Comparison of ENCODE assay signal across 1 cellular context in the genomic region with DNA sequence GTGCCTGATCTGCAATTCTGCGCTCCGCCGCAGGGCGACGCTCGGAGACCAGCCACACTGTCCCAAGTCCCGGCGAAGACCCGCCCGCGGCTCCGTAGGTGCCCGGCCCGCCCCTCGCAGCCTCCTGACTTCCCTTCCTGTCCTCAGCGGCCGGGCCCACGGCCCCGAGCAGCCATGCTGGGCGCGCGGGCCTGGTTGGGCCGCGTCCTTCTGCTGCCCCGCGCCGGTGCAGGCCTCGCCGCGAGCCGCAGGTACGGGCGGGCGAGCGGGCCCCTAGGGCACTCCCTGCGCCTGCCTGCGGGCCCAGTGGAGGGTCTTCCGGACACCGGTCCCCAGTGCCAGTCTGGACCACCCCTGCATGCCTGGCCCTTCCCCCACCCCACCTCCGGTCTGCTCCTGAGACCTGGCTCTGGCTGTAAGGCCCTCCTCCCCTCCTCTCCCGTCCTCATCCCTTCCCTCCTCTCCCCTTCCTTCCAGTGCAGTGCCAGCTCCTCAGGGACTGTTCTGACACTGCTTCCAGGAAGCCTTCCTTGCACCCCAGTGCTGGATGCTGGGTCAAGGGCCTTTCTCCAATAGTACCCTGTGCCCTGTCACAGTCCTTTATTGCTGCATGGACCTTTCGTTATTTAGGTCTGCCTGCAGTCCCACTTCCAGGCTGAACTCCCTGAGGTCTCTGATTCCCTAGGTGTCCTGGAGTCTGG.
TF ChIP-seq lines count a peak whose summit lies in the region.

A gene (plus strand): TSS at position 140 of the 701 bp plus-strand sequence. CDS start 35 bp downstream, at position 175.

TF ChIP-seq in HEK293, 187 proteins besides CTCF, POLR2A, EP300 and RAD21 (continued from another document and continues in another):
- TF ChIP-seq, protein P1, sequence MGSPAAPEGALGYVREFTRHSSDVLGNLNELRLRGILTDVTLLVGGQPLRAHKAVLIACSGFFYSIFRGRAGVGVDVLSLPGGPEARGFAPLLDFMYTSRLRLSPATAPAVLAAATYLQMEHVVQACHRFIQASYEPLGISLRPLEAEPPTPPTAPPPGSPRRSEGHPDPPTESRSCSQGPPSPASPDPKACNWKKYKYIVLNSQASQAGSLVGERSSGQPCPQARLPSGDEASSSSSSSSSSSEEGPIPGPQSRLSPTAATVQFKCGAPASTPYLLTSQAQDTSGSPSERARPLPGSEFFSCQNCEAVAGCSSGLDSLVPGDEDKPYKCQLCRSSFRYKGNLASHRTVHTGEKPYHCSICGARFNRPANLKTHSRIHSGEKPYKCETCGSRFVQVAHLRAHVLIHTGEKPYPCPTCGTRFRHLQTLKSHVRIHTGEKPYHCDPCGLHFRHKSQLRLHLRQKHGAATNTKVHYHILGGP (tag by site-specific recombination; IDR thresholded peaks at IDR 0.05): no peak
- TF ChIP-seq OVOL3 (tag by site-specific recombination; IDR thresholded peaks at IDR 0.05) (no peak), ZNF707 (tag by site-specific recombination; IDR thresholded peaks at IDR 0.05) (no peak), ZNF404 (tag by site-specific recombination; IDR thresholded peaks at IDR 0.05) (no peak), ZNF223 (tag by site-specific recombination; IDR thresholded peaks at IDR 0.05) (peak; percentile 41; the same call in 1 of the 2 replicates), ZNF558 (tag by site-specific recombination; IDR thresholded peaks at IDR 0.05) (no peak), GLIS1 (tag by site-specific recombination; IDR thresholded peaks at IDR 0.05) (peak; percentile 51), ZNF211 (tag by site-specific recombination; IDR thresholded peaks at IDR 0.05; ENCODE audit: low read depth) (no peak), WT1 (tag by site-specific recombination; IDR thresholded peaks at IDR 0.05) (no peak), ZNF560 (tag by site-specific recombination; IDR thresholded peaks at IDR 0.05; ENCODE audit: borderline replicate concordance) (no peak), ZNF23 (tag by site-specific recombination; IDR thresholded peaks at IDR 0.05; ENCODE audit: borderline replicate concordance) (no peak), GLI2 (tag by site-specific recombination; IDR thresholded peaks at IDR 0.05; ENCODE audit: borderline replicate concordance, low read depth) (no peak), ZNF2 (tag by site-specific recombination; IDR thresholded peaks at IDR 0.05) (no peak), ZNF202 (tag by site-specific recombination; IDR thresholded peaks at IDR 0.05; ENCODE audit: borderline replicate concordance) (no peak), ZNF610 (tag by site-specific recombination; IDR thresholded peaks at IDR 0.05; ENCODE audit: borderline replicate concordance) (no peak), KLF8 (tag by site-specific recombination; IDR thresholded peaks at IDR 0.05) (peak; percentile 68), TRIM28 (IDR thresholded peaks at IDR 0.05; ENCODE audit: borderline replicate concordance, low read length) (no peak), ZNF169 (tag by site-specific recombination; IDR thresholded peaks at IDR 0.05) (no peak), BCL11A (tag by site-specific recombination; IDR thresholded peaks at IDR 0.05; ENCODE audit: low read depth) (0 out of 2 replicates have a peak, but pooled peaks have one; percentile 16), ZNF529 (tag by site-specific recombination; IDR thresholded peaks at IDR 0.05; ENCODE audit: insufficient replicate concordance) (no peak), ZBTB17 (tag by site-specific recombination; IDR thresholded peaks at IDR 0.05) (peak; percentile 7; the same call in 1 of the 2 replicates), PRDM1 (tag by site-specific recombination; IDR thresholded peaks at IDR 0.05) (no peak), HOXA7 (CRISPR knock-in tag; IDR thresholded peaks at IDR 0.05; ENCODE audit: borderline replicate concordance) (no peak), ZNF48 (tag by site-specific recombination; IDR thresholded peaks at IDR 0.05) (no peak), KLF1 (tag by site-specific recombination; IDR thresholded peaks at IDR 0.05) (peak; percentile 61), ZNF133 (tag by site-specific recombination; IDR thresholded peaks at IDR 0.05) (no peak), ZNF416 (tag by site-specific recombination; IDR thresholded peaks at IDR 0.05) (no peak), ZNF335 (tag by site-specific recombination; conservative IDR thresholded peaks at IDR 0.05) (peak; percentile 85), ZNF571 (tag by site-specific recombination; IDR thresholded peaks at IDR 0.05) (no peak), ZNF140 (tag by site-specific recombination; IDR thresholded peaks at IDR 0.05) (no peak), ZNF777 (tag by site-specific recombination; IDR thresholded peaks at IDR 0.05; ENCODE audit: borderline replicate concordance) (no peak), ZNF623 (tag by site-specific recombination; IDR thresholded peaks at IDR 0.05) (no peak), FEZF1 (tag by site-specific recombination; IDR thresholded peaks at IDR 0.05) (no peak)
- TF ChIP-seq, protein P2, sequence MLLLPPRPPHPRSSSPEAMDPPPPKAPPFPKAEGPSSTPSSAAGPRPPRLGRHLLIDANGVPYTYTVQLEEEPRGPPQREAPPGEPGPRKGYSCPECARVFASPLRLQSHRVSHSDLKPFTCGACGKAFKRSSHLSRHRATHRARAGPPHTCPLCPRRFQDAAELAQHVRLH (tag by site-specific recombination; IDR thresholded peaks at IDR 0.05): no peak
- TF ChIP-seq, protein P3, sequence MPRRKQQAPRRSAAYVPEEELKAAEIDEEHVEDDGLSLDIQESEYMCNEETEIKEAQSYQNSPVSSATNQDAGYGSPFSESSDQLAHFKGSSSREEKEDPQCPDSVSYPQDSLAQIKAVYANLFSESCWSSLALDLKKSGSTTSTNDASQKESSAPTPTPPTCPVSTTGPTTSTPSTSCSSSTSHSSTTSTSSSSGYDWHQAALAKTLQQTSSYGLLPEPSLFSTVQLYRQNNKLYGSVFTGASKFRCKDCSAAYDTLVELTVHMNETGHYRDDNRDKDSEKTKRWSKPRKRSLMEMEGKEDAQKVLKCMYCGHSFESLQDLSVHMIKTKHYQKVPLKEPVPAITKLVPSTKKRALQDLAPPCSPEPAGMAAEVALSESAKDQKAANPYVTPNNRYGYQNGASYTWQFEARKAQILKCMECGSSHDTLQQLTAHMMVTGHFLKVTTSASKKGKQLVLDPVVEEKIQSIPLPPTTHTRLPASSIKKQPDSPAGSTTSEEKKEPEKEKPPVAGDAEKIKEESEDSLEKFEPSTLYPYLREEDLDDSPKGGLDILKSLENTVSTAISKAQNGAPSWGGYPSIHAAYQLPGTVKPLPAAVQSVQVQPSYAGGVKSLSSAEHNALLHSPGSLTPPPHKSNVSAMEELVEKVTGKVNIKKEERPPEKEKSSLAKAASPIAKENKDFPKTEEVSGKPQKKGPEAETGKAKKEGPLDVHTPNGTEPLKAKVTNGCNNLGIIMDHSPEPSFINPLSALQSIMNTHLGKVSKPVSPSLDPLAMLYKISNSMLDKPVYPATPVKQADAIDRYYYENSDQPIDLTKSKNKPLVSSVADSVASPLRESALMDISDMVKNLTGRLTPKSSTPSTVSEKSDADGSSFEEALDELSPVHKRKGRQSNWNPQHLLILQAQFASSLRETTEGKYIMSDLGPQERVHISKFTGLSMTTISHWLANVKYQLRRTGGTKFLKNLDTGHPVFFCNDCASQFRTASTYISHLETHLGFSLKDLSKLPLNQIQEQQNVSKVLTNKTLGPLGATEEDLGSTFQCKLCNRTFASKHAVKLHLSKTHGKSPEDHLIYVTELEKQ (tag by site-specific recombination; IDR thresholded peaks at IDR 0.05; ENCODE audit: borderline replicate concordance): no peak
- TF ChIP-seq, protein P4, sequence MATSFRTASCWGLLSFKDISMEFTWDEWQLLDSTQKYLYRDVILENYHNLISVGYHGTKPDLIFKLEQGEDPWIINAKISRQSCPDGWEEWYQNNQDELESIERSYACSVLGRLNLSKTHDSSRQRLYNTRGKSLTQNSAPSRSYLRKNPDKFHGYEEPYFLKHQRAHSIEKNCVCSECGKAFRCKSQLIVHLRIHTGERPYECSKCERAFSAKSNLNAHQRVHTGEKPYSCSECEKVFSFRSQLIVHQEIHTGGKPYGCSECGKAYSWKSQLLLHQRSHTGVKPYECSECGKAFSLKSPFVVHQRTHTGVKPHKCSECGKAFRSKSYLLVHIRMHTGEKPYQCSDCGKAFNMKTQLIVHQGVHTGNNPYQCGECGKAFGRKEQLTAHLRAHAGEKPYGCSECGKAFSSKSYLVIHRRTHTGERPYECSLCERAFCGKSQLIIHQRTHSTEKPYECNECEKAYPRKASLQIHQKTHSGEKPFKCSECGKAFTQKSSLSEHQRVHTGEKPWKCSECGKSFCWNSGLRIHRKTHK (tag by site-specific recombination; IDR thresholded peaks at IDR 0.05): no peak
- TF ChIP-seq, protein P5, sequence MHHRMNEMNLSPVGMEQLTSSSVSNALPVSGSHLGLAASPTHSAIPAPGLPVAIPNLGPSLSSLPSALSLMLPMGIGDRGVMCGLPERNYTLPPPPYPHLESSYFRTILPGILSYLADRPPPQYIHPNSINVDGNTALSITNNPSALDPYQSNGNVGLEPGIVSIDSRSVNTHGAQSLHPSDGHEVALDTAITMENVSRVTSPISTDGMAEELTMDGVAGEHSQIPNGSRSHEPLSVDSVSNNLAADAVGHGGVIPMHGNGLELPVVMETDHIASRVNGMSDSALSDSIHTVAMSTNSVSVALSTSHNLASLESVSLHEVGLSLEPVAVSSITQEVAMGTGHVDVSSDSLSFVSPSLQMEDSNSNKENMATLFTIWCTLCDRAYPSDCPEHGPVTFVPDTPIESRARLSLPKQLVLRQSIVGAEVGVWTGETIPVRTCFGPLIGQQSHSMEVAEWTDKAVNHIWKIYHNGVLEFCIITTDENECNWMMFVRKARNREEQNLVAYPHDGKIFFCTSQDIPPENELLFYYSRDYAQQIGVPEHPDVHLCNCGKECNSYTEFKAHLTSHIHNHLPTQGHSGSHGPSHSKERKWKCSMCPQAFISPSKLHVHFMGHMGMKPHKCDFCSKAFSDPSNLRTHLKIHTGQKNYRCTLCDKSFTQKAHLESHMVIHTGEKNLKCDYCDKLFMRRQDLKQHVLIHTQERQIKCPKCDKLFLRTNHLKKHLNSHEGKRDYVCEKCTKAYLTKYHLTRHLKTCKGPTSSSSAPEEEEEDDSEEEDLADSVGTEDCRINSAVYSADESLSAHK (tag by site-specific recombination; IDR thresholded peaks at IDR 0.05): no peak
- TF ChIP-seq, protein P6, sequence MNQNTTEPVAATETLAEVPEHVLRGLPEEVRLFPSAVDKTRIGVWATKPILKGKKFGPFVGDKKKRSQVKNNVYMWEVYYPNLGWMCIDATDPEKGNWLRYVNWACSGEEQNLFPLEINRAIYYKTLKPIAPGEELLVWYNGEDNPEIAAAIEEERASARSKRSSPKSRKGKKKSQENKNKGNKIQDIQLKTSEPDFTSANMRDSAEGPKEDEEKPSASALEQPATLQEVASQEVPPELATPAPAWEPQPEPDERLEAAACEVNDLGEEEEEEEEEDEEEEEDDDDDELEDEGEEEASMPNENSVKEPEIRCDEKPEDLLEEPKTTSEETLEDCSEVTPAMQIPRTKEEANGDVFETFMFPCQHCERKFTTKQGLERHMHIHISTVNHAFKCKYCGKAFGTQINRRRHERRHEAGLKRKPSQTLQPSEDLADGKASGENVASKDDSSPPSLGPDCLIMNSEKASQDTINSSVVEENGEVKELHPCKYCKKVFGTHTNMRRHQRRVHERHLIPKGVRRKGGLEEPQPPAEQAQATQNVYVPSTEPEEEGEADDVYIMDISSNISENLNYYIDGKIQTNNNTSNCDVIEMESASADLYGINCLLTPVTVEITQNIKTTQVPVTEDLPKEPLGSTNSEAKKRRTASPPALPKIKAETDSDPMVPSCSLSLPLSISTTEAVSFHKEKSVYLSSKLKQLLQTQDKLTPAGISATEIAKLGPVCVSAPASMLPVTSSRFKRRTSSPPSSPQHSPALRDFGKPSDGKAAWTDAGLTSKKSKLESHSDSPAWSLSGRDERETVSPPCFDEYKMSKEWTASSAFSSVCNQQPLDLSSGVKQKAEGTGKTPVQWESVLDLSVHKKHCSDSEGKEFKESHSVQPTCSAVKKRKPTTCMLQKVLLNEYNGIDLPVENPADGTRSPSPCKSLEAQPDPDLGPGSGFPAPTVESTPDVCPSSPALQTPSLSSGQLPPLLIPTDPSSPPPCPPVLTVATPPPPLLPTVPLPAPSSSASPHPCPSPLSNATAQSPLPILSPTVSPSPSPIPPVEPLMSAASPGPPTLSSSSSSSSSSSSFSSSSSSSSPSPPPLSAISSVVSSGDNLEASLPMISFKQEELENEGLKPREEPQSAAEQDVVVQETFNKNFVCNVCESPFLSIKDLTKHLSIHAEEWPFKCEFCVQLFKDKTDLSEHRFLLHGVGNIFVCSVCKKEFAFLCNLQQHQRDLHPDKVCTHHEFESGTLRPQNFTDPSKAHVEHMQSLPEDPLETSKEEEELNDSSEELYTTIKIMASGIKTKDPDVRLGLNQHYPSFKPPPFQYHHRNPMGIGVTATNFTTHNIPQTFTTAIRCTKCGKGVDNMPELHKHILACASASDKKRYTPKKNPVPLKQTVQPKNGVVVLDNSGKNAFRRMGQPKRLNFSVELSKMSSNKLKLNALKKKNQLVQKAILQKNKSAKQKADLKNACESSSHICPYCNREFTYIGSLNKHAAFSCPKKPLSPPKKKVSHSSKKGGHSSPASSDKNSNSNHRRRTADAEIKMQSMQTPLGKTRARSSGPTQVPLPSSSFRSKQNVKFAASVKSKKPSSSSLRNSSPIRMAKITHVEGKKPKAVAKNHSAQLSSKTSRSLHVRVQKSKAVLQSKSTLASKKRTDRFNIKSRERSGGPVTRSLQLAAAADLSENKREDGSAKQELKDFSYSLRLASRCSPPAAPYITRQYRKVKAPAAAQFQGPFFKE (tag by site-specific recombination; IDR thresholded peaks at IDR 0.05; ENCODE audit: borderline replicate concordance): no peak
- TF ChIP-seq, protein P7, sequence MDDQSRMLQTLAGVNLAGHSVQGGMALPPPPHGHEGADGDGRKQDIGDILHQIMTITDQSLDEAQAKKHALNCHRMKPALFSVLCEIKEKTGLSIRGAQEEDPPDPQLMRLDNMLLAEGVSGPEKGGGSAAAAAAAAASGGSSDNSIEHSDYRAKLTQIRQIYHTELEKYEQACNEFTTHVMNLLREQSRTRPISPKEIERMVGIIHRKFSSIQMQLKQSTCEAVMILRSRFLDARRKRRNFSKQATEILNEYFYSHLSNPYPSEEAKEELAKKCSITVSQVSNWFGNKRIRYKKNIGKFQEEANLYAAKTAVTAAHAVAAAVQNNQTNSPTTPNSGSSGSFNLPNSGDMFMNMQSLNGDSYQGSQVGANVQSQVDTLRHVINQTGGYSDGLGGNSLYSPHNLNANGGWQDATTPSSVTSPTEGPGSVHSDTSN (CRISPR knock-in tag; IDR thresholded peaks at IDR 0.05): peak; percentile 49; the same call in 1 of the 2 replicates
- TF ChIP-seq, protein P8, sequence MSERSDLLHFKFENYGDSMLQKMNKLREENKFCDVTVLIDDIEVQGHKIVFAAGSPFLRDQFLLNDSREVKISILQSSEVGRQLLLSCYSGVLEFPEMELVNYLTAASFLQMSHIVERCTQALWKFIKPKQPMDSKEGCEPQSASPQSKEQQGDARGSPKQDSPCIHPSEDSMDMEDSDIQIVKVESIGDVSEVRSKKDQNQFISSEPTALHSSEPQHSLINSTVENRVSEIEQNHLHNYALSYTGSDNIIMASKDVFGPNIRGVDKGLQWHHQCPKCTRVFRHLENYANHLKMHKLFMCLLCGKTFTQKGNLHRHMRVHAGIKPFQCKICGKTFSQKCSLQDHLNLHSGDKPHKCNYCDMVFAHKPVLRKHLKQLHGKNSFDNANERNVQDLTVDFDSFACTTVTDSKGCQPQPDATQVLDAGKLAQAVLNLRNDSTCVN (tag by site-specific recombination; optimal IDR thresholded peaks at IDR 0.05): peak; percentile 78
